In genomic region chr7:16914771-16915170, GRCh38 we compare ENCODE assay signal across 23 cellular contexts. TPM values are rescaled to one million over a fixed set of nuclear protein-coding genes. Genes with fewer than 3 reads are reported as not detected.
DNase-seq lines count a peak whose midpoint lies in the region; ATAC-seq and TF ChIP-seq lines count a peak whose summit lies in the region.
"Had no signal": no experiment of that assay in that cellular context is flagged by ENCODE, and none has a peak within 500 bp of the region (broad histone marks: within the 10 kb centered on the region; RNA-seq: fewer than 3 reads in every experiment).

No MANE protein-coding gene starts in this region.

- 84 to 92% methylated on average over 4 of the region's 4 CpGs for WGBS in GM23248 (ENCODE audit: low coverage in 1 of 2, low lambda C conversion rate in 2 of 2, missing lambda C conversion rate in 2 of 2), 2 experiments

- H3K79me2 ChIP-seq in PC-9 (ENCODE audit: low read depth) (no peaks in the 10 kb centered on the region), osteoblast (ENCODE audit: insufficient read depth, low read length) (no peaks in the 10 kb centered on the region), GM23338 (replicated peaks; ENCODE audit: insufficient read depth) (no peaks in the 10 kb centered on the region), GM23248 (ENCODE audit: insufficient read depth) (no peaks in the 10 kb centered on the region)
- H3K79me2 ChIP-seq: hepatocyte had no signal

- peaks cover 2% of the 10 kb centered on the region for H3K27me3 Mint-ChIP-seq in GM23338 (ENCODE audit: insufficient read depth, low read depth, poor library complexity)

- BruUV-seq in PC-9 (replicated peaks; lab: Mats Ljungman, UMichigan) = no TSS peak

- H4K20me1 ChIP-seq in PC-9 (ENCODE audit: insufficient read depth) (no peaks in the 10 kb centered on the region), osteoblast (ENCODE audit: insufficient read depth, low read length) (no peaks in the 10 kb centered on the region), GM23338 (replicated peaks; ENCODE audit: insufficient read depth) (no peaks in the 10 kb centered on the region), GM23248 (ENCODE audit: insufficient read depth) (no peaks in the 10 kb centered on the region)

- DNase-seq in ELR (ENCODE audit: low read depth) = peak; percentile 68
- peak in 1 of 2 experiments; percentile 63 for DNase-seq in PC-9
- DNase-seq in epithelial cell of esophagus (ENCODE audit: low read depth) = peak; percentile 83
- peak; percentile 27 for DNase-seq in osteoblast (ENCODE audit: insufficient read length, low spot score, missing footprints)
- DNase-seq in GM23338 (ENCODE audit: low spot score) = no peak
- DNase-seq in GM23248 = no peak
- DNase-seq in GM13976 (ENCODE audit: low spot score) = no peak
- DNase-seq in glomerular visceral epithelial cell (ENCODE audit: extremely low spot score) = no peak
- DNase-seq: activated CD4-positive, alpha-beta T cell treated with anti-CD3 and anti-CD28 coated beads for 48 hours; activated CD8-positive, alpha-beta memory T cell treated with anti-CD3 and anti-CD28 coated beads, Interleukin-2, amount 50 U/mL, for 4 hours; activated effector memory CD4-positive, alpha-beta T cell treated with anti-CD3 and anti-CD28 coated beads, Interleukin-2, amount 50 U/mL, for 16 hours; adrenal gland; CD4-positive, CD25-positive, alpha-beta regulatory T cell; central memory CD4-positive, alpha-beta T cell; DND-41; effector memory CD4-positive, alpha-beta T cell; NCI-H1436; NCI-H2171 treated with DMSO at 0.1 percent for 48 hours; SK-N-SH; stimulated activated naive CD4-positive, alpha-beta T cell had no signal

- CTCF ChIA-PET in PC-9 (lab: Charles Lee) = interaction anchor here (0.6 kb wide), 1 partner anchor 199 kb away, joined by 3 read pairs; no protein-coding TSS in a partner anchor

- POLR2A ChIA-PET in PC-9 (lab: Charles Lee; ENCODE audit: unreplicated experiment) = no interaction called here

- peak overlapping the region; percentile 18; the same call in 1 of the 2 replicates for H3K4me3 ChIP-seq in PC-9
- no peak overlapping the region for H3K4me3 ChIP-seq in epithelial cell of esophagus (ENCODE audit: low read length)
- no peak overlapping the region for H3K4me3 ChIP-seq in osteoblast (ENCODE audit: insufficient read depth, low read length)
- H3K4me3 ChIP-seq in GM23338 = no peak overlapping the region
- no peak overlapping the region for H3K4me3 ChIP-seq in GM23248
- H3K4me3 ChIP-seq: adrenal gland, hepatocyte, tibial nerve had no signal

- H2AFZ ChIP-seq in PC-9 (no peak overlapping the region; the same call in 1 of the 2 replicates), osteoblast (ENCODE audit: low read length) (no peak overlapping the region), GM23338 (no peak overlapping the region), GM23248 (no peak overlapping the region)
- H2AFZ ChIP-seq: hepatocyte had no signal

- H3K36me3 ChIP-seq in PC-9 (ENCODE audit: low read depth) = peaks cover 4% of the 10 kb centered on the region; the same call in 1 of the 2 replicates
- no peaks in the 10 kb centered on the region for H3K36me3 ChIP-seq in osteoblast (ENCODE audit: insufficient read depth, low read length)
- no peaks in the 10 kb centered on the region for H3K36me3 ChIP-seq in GM23338 (ENCODE audit: insufficient read depth)
- no peaks in the 10 kb centered on the region for H3K36me3 ChIP-seq in GM23248 (ENCODE audit: low read depth)
- H3K36me3 ChIP-seq: adrenal gland, tibial nerve had no signal

- ATAC-seq in GM23338 = no peak
- ATAC-seq: Panc1 had no signal

- no peaks in the 10 kb centered on the region for H3K9me3 Mint-ChIP-seq in GM23338

- no peaks in the 10 kb centered on the region for H3K27me3 ChIP-seq in PC-9 (ENCODE audit: insufficient read depth, low read depth)
- no peaks in the 10 kb centered on the region for H3K27me3 ChIP-seq in osteoblast (ENCODE audit: insufficient read depth, low read length)
- no peaks in the 10 kb centered on the region for H3K27me3 ChIP-seq in GM23338 (ENCODE audit: insufficient read depth)
- no peaks in the 10 kb centered on the region for H3K27me3 ChIP-seq in GM23248 (replicated peaks; ENCODE audit: insufficient read depth)
- H3K27me3 ChIP-seq: adrenal gland, hepatocyte, tibial nerve had no signal

- no peak overlapping the region for H3K9ac ChIP-seq in GM23248
- H3K9ac ChIP-seq: SK-N-SH had no signal

- intact Hi-C loops in PC-9 (cut with micrococcal nuclease; ENCODE audit: unreplicated experiment) = loop anchor here (1.0 to 5.0 kb wide), 9 partner anchors 9 to 837 kb away; partner anchors contain the start of genes ANKMY2, BZW2, CRPPA and TSPAN13

- H3K4me1 ChIP-seq in PC-9 (replicated peaks; ENCODE audit: insufficient read depth) = peaks cover 52% of the 10 kb centered on the region
- peaks cover 23% of the 10 kb centered on the region for H3K4me1 ChIP-seq in osteoblast (ENCODE audit: insufficient read depth, low read length)
- H3K4me1 ChIP-seq in GM23338 (ENCODE audit: insufficient read depth) = peaks cover 5% of the 10 kb centered on the region; the same call in 1 of the 2 replicates
- peaks cover 24% of the 10 kb centered on the region for H3K4me1 ChIP-seq in GM23248 (ENCODE audit: insufficient read depth)
- H3K4me1 ChIP-seq: adrenal gland had no signal

- H3K27ac Mint-ChIP-seq in GM23338 = no peak overlapping the region
- H3K27ac Mint-ChIP-seq: CD4-positive, CD25-positive, alpha-beta regulatory T cell had no signal

- peaks cover 24% of the 10 kb centered on the region for H3K4me1 Mint-ChIP-seq in GM23338
- H3K4me1 Mint-ChIP-seq: CD4-positive, CD25-positive, alpha-beta regulatory T cell had no signal

- no peaks in the 10 kb centered on the region for H3K36me3 Mint-ChIP-seq in GM23338 (ENCODE audit: low read depth)
- H3K36me3 Mint-ChIP-seq: CD4-positive, CD25-positive, alpha-beta regulatory T cell had no signal

- H3K4me3 Mint-ChIP-seq in GM23338 = no peak overlapping the region
- H3K4me3 Mint-ChIP-seq: CD4-positive, CD25-positive, alpha-beta regulatory T cell had no signal

- H3K4me2 ChIP-seq in PC-9 (peak overlapping the region; percentile 54), osteoblast (ENCODE audit: insufficient read depth, low read length) (no peak overlapping the region), GM23338 (no peak overlapping the region), GM23248 (ENCODE audit: unreplicated experiment) (no peak overlapping the region)
- H3K4me2 ChIP-seq: hepatocyte had no signal

- H3F3A ChIP-seq in PC-9 (ENCODE audit: insufficient read depth, low read depth) (peaks cover 40% of the 10 kb centered on the region), GM23338 (replicated peaks; ENCODE audit: low read depth) (no peaks in the 10 kb centered on the region), GM23248 (ENCODE audit: insufficient read depth) (peaks cover 13% of the 10 kb centered on the region)

- in situ Hi-C loops in GM23248 (cut with MboI) (loop anchor here (5.0 to 10.0 kb wide), 2 partner anchors 217 to 800 kb away; no protein-coding TSS in a partner anchor), GM13976 (cut with MboI; ENCODE audit: low sequenced_read_pairs, unreplicated experiment) (no loop called here)

- H3K9me2 ChIP-seq in PC-9 (ENCODE audit: insufficient read depth) (no peaks in the 10 kb centered on the region), GM23338 (ENCODE audit: insufficient read depth) (no peaks in the 10 kb centered on the region; the same call in 1 of the 2 replicates), GM23248 (ENCODE audit: insufficient read depth) (no peaks in the 10 kb centered on the region)
- H3K9me2 ChIP-seq: SK-N-SH had no signal

- TF ChIP-seq CTCF in PC-9 (conservative IDR thresholded peaks at IDR 0.05) = no peak
- TF ChIP-seq CTCF in epithelial cell of esophagus (IDR thresholded peaks at IDR 0.05; ENCODE audit: insufficient read depth, low read depth, low read length, missing control alignments) = no peak
- TF ChIP-seq CTCF in osteoblast (IDR thresholded peaks at IDR 0.05; ENCODE audit: extremely low read depth, low read depth, low read length) = no peak
- no peak for TF ChIP-seq CTCF in GM23338 (conservative IDR thresholded peaks at IDR 0.05; ENCODE audit: low read depth in 2 of 2)
- TF ChIP-seq CTCF in GM13976 (IDR thresholded peaks at IDR 0.05; ENCODE audit: borderline replicate concordance, control extremely low read depth, extremely low read depth, insufficient read depth, missing control alignments) = no peak

- peak overlapping the region; percentile 71 for H3K27ac ChIP-seq in PC-9
- no peak overlapping the region for H3K27ac ChIP-seq in osteoblast (ENCODE audit: low read depth, low read length)
- H3K27ac ChIP-seq in GM23338 (ENCODE audit: low read depth) = no peak overlapping the region
- H3K27ac ChIP-seq in GM23248 = no peak overlapping the region
- H3K27ac ChIP-seq: adrenal gland, hepatocyte, tibial nerve had no signal

- H3K9me3 ChIP-seq in PC-9 (ENCODE audit: insufficient read depth, low read depth) (peaks cover 9% of the 10 kb centered on the region), osteoblast (ENCODE audit: low read depth, low read length) (no peaks in the 10 kb centered on the region), GM23248 (ENCODE audit: low read depth) (no peaks in the 10 kb centered on the region)
- H3K9me3 ChIP-seq: adrenal gland, SK-N-SH had no signal

TF ChIP-seq in GM23338, 12 proteins besides CTCF, POLR2A, EP300 and RAD21:
- TF ChIP-seq EZH2phosphoT487 (IDR thresholded peaks at IDR 0.05; ENCODE audit: unreplicated experiment) (no peak), NANOG (IDR thresholded peaks at IDR 0.05; ENCODE audit: borderline replicate concordance) (no peak), JUNB (IDR thresholded peaks at IDR 0.05; ENCODE audit: unreplicated experiment) (no peak)

RNA-seq across cellular contexts. Expression of gene AGR3, which starts 33.0 kb away (rescaled TPM):
- 0.57 and 0.63 TPM in 2 replicates for total RNA-seq in PC-9 (2021)
- total RNA-seq in osteoblast = not detected in 2 replicates
- not detected in 2 replicates for total RNA-seq in GM23338 (2014; rRNA removed; shearing (Covaris generic))
- polyA plus RNA-seq in GM23338 (2016; fragmentation: Nextera tagmentation; extraction: Ambion mirVana) = not detected in 2 replicates
- total RNA-seq in GM23248 (2014; rRNA removed; shearing (Covaris generic)) = not detected in 2 replicates
- polyA plus RNA-seq in GM23248 (2016; fragmentation: Nextera tagmentation; extraction: Ambion mirVana) = not detected in 2 replicates
- total RNA-seq: adrenal gland; CD4-positive, CD25-positive, alpha-beta regulatory T cell; tibial nerve had no signal
- polyA plus RNA-seq: adrenal gland; CD4-positive, CD25-positive, alpha-beta regulatory T cell; SK-N-SH had no signal

Comparison
In these comparisons a context has a peak if more than half of its experiments do, and no peak if none do; other contexts are left out.
1. DNase-seq: peak in ELR (single experiment), epithelial cell of esophagus (single experiment) and osteoblast (single experiment); none in GM23338 (single experiment), GM23248 (single experiment), GM13976 (single experiment) and glomerular visceral epithelial cell (single experiment).